8 cellular contexts compared by ENCODE assay signal in the genomic region with DNA sequence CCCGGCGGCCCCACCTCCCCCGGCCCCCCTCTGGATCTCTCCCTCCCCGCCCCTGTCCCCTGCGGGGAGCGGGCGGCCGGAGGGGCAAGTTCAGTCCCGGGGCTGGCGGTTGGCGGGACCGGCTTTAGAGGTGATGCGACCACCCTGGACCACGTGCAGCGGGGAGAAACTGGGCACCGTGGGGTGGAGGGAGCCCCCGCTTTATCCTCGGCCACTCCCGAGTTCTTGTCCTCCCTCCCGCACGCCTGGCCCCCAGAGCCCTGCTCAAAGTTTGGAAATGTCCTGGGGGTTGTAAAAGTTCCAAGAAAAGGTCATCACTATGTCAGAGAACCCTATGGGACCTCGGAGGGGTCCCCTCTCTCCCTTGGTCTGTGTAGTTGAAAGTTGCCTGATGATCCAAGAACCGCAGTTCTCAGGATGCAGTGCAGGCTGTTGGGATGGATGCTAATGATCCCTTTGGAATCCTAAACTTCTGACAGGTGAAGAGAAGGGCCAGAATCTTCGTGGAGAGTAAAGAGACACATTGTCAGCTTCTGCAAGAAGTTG. TPM values are rescaled to one million over a fixed set of nuclear protein-coding genes. Genes with fewer than 3 reads are reported as not detected.
DNase-seq lines count a peak whose midpoint lies in the region; ATAC-seq and TF ChIP-seq lines count a peak whose summit lies in the region.

No MANE protein-coding gene starts in this region.

- no peaks in the 10 kb centered on the region for H3K9me3 Mint-ChIP-seq in mesothelial cell of epicardium

- H3K4me3 Mint-ChIP-seq in mesothelial cell of epicardium: peak overlapping the region; percentile 79

- H3K27ac ChIP-seq in urinary bladder (ENCODE audit: low read depth): no peak overlapping the region

- WGBS in urinary bladder: 5% methylated on average over 24 of the region's 24 CpGs

- intact Hi-C loops in Right ventricle myocardium inferior (cut with DNase I): loop anchor here (2.0 to 5.0 kb wide), 3 partner anchors 226 to 416 kb away; no protein-coding TSS in a partner anchor
- intact Hi-C loops in cardiac septum (cut with DNase I): loop anchor here (5.0 kb wide), 2 partner anchors 226 to 411 kb away; no protein-coding TSS in a partner anchor

- DNase-seq in Right ventricle myocardium inferior (ENCODE audit: missing footprints) (peak; percentile 45), cardiac septum (ENCODE audit: low spot score) (no peak), choroid plexus epithelial cell (ENCODE audit: low read depth) (no peak), mesothelial cell of epicardium (ENCODE audit: low spot score in 2 of 2, unreplicated experiment in 2 of 2) (no peak), NCI-H748 treated with DMSO at 0.1 percent for 48 hours (lab: John Stamatoyannopoulos, UW) (no peak), ecto neural progenitor cell (ENCODE audit: low spot score) (no peak), GDM1 (lab: John Stamatoyannopoulos, UW) (no peak)

- H3K27me3 Mint-ChIP-seq in mesothelial cell of epicardium (ENCODE audit: low read depth): peaks cover 67% of the 10 kb centered on the region

- no peaks in the 10 kb centered on the region for H3K36me3 Mint-ChIP-seq in mesothelial cell of epicardium

- no peak overlapping the region for H3K27ac Mint-ChIP-seq in mesothelial cell of epicardium

- peaks cover 13% of the 10 kb centered on the region for H3K4me1 Mint-ChIP-seq in mesothelial cell of epicardium

- H3K36me3 ChIP-seq in urinary bladder (ENCODE audit: insufficient read depth): no peaks in the 10 kb centered on the region

- peak; percentile 7 for ATAC-seq in Right ventricle myocardium inferior

- TF ChIP-seq CTCF in choroid plexus epithelial cell (conservative IDR thresholded peaks at IDR 0.05; ENCODE audit: low read depth, low read length) (no peak), mesothelial cell of epicardium (IDR thresholded peaks at IDR 0.05; ENCODE audit: unreplicated experiment) (no peak)

- H3K4me1 ChIP-seq in urinary bladder (ENCODE audit: insufficient read depth): no peaks in the 10 kb centered on the region

- H3K4me3 ChIP-seq in choroid plexus epithelial cell (ENCODE audit: low read depth, low read length) (peak overlapping the region; percentile 71), urinary bladder (ENCODE audit: low read depth, low read length) (peak overlapping the region; percentile 79)

RNA-seq across cellular contexts. Expression of a gene that starts 0.4 kb away (rescaled TPM):
- total RNA-seq in Right ventricle myocardium inferior: 6.0 TPM
- 15.0 TPM for total RNA-seq in cardiac septum
- total RNA-seq in mesothelial cell of epicardium: 2.4 to 2.5 TPM (median 2.4 TPM) in 3 replicates
- 15.4 TPM for total RNA-seq in urinary bladder
- 9.7 TPM for polyA plus RNA-seq in urinary bladder
